In genomic region chr11:77470504-77470903, GRCh38 we compare ENCODE assay signal across 13 cellular contexts. TPM values are rescaled to one million over a fixed set of nuclear protein-coding genes. Genes with fewer than 3 reads are reported as not detected.
DNase-seq lines count a peak whose midpoint lies in the region; ATAC-seq, FAIRE-seq and TF ChIP-seq lines count a peak whose summit lies in the region.
"Had no signal": no experiment of that assay in that cellular context is flagged by ENCODE, and none has a peak within 500 bp of the region (broad histone marks: within the 10 kb centered on the region; RNA-seq: fewer than 3 reads in every experiment).

No MANE protein-coding gene starts in this region.

- H3K9me3 ChIP-seq in GM12878 (replicated peaks; ENCODE audit: control insufficient read depth, insufficient read depth, low read length), result no peaks in the 10 kb centered on the region
- H3K9me3 ChIP-seq: ascending aorta, upper lobe of left lung had no signal

- no peak for DNase-seq in activated naive CD8-positive, alpha-beta T cell treated with anti-CD3 and anti-CD28 coated beads, Interleukin-2, amount 10 ng/mL, durations not matched to agents 7 days and 5 days
- no peak for DNase-seq in activated naive CD8-positive, alpha-beta T cell treated with anti-CD3 and anti-CD28 coated beads for 36 hours
- DNase-seq in GM12878 (ENCODE audit: low read depth, low spot score) (no peak), type B pancreatic cell (ENCODE audit: extremely low spot score, unreplicated experiment) (no peak), putamen (ENCODE audit: low spot score) (no peak), NCI-H345 treated with DMSO at 0.1 percent for 48 hours (lab: John Stamatoyannopoulos, UW; ENCODE audit: unreplicated experiment) (no peak), LoVo (ENCODE audit: low spot score) (no peak)
- DNase-seq: NCI-H226, posterior cingulate gyrus, upper lobe of left lung had no signal

- peaks cover 32% of the 10 kb centered on the region for H3K4me1 Mint-ChIP-seq in activated naive CD8-positive, alpha-beta T cell treated with anti-CD3 and anti-CD28 coated beads, Interleukin-2, amount 10 ng/mL, durations not matched to agents 7 days and 5 days
- H3K4me1 Mint-ChIP-seq in activated naive CD8-positive, alpha-beta T cell treated with anti-CD3 and anti-CD28 coated beads for 36 hours, result peaks cover 13% of the 10 kb centered on the region
- H3K4me1 Mint-ChIP-seq in type B pancreatic cell (ENCODE audit: unreplicated experiment), result peaks cover 28% of the 10 kb centered on the region

- no peaks in the 10 kb centered on the region for H3K27me3 ChIP-seq in GM12878 (replicated peaks in 1 of 2; ENCODE audit: control insufficient read depth in 2 of 2, insufficient read depth in 2 of 2, low read length in 1 of 2)
- H3K27me3 ChIP-seq: ascending aorta had no signal

- peaks cover 16% of the 10 kb centered on the region for H3K27me3 Mint-ChIP-seq in activated naive CD8-positive, alpha-beta T cell treated with anti-CD3 and anti-CD28 coated beads, Interleukin-2, amount 10 ng/mL, durations not matched to agents 7 days and 5 days
- peaks cover 8% of the 10 kb centered on the region for H3K27me3 Mint-ChIP-seq in activated naive CD8-positive, alpha-beta T cell treated with anti-CD3 and anti-CD28 coated beads for 36 hours
- H3K27me3 Mint-ChIP-seq in type B pancreatic cell, result peaks cover 3% of the 10 kb centered on the region

- peak overlapping the region; percentile 57 for H3K9ac ChIP-seq in GM12878 (ENCODE audit: control insufficient read depth, insufficient read depth, low read length)

- WGBS in GM12878 (ENCODE audit: insufficient coverage, insufficient replicate concordance, low lambda C conversion rate, missing lambda C conversion rate), result 7% methylated on average over 2 of the region's 2 CpGs

- no peaks in the 10 kb centered on the region for H3K36me3 ChIP-seq in GM12878 (ENCODE audit: control insufficient read depth in 2 of 2, insufficient read depth in 2 of 2, low read length in 1 of 2)
- H3K36me3 ChIP-seq: ascending aorta, upper lobe of left lung had no signal

- H4K20me1 ChIP-seq in GM12878 (ENCODE audit: control insufficient read depth, insufficient read depth), result no peaks in the 10 kb centered on the region

- BruUV-seq in GM12878 (replicated peaks; lab: Mats Ljungman, UMichigan), result no TSS peak

- intact Hi-C loops in GM12878 (cut with micrococcal nuclease; ENCODE audit: unreplicated experiment), result loop anchor here (2.0 to 10.0 kb wide), 3 partner anchors 28 to 144 kb away; no protein-coding TSS in a partner anchor

- TF ChIP-seq RAD21 in GM12878 (IDR thresholded peaks at IDR 0.05; ENCODE audit: insufficient read depth, low read depth, low read length), result no peak

- H3K9me3 Mint-ChIP-seq in activated naive CD8-positive, alpha-beta T cell treated with anti-CD3 and anti-CD28 coated beads, Interleukin-2, amount 10 ng/mL, durations not matched to agents 7 days and 5 days, result no peaks in the 10 kb centered on the region
- H3K9me3 Mint-ChIP-seq in activated naive CD8-positive, alpha-beta T cell treated with anti-CD3 and anti-CD28 coated beads for 36 hours, result no peaks in the 10 kb centered on the region
- H3K9me3 Mint-ChIP-seq in type B pancreatic cell, result no peaks in the 10 kb centered on the region

- in situ Hi-C loops in GM12878 (cut with MboI), result no loop called here

- peaks cover 18% of the 10 kb centered on the region for H3K4me1 ChIP-seq in GM12878 (ENCODE audit: control insufficient read depth, insufficient read depth, low read length)

- SMC1A ChIA-PET in GM12878 (lab: Charles Lee; ENCODE audit: uncharacterized antibody, unreplicated experiment), result interaction anchor here (0.8 to 8.6 kb wide), 26 partner anchors 9 to 379 kb away, joined by 3 to 289 read pairs (median 10); no protein-coding TSS in a partner anchor

- CTCF ChIA-PET in GM12878 (lab: Yijun Ruan, JAX), result interaction anchor here (0.6 to 3.2 kb wide), 20 partner anchors 9 to 524 kb away, joined by 3 to 119 read pairs (median 12); partner anchors contain the start of gene INTS4

- POLR2A ChIA-PET in activated naive CD8-positive, alpha-beta T cell treated with anti-CD3 and anti-CD28 coated beads, Interleukin-2, amount 10 ng/mL, durations not matched to agents 7 days and 5 days (lab: Charles Lee), result interaction anchor here (0.8 to 3.2 kb wide), 2 partner anchors 17 to 59 kb away, joined by 3 to 14 read pairs; no protein-coding TSS in a partner anchor
- POLR2A ChIA-PET in GM12878 (lab: Charles Lee), result interaction anchor here (0.6 to 7.3 kb wide), 15 partner anchors 10 to 164 kb away, joined by 3 to 100 read pairs (median 5); no protein-coding TSS in a partner anchor

- peak overlapping the region; percentile 37 for H3K4me3 Mint-ChIP-seq in activated naive CD8-positive, alpha-beta T cell treated with anti-CD3 and anti-CD28 coated beads, Interleukin-2, amount 10 ng/mL, durations not matched to agents 7 days and 5 days
- H3K4me3 Mint-ChIP-seq in activated naive CD8-positive, alpha-beta T cell treated with anti-CD3 and anti-CD28 coated beads for 36 hours, result no peak overlapping the region
- H3K4me3 Mint-ChIP-seq in type B pancreatic cell, result peak overlapping the region; percentile 91

- TF ChIP-seq CTCF in GM12878 (IDR thresholded peaks at IDR 0.05 in 2 of 3, conservative IDR thresholded peaks at IDR 0.05 in 1 of 3; ENCODE audit: control insufficient read depth in 2 of 3, extremely low read depth in 1 of 3, insufficient read depth in 1 of 3, low read depth in 3 of 3, low read length in 3 of 3) (no peak), type B pancreatic cell (conservative IDR thresholded peaks at IDR 0.05) (no peak)

- ATAC-seq in activated naive CD8-positive, alpha-beta T cell treated with anti-CD3 and anti-CD28 coated beads, Interleukin-2, amount 10 ng/mL, durations not matched to agents 7 days and 5 days (ENCODE audit: low read depth), result no peak
- ATAC-seq in HG03108 (IDR thresholded peaks at IDR 0.05; ENCODE audit: unreplicated experiment) (peak; percentile 30), GM12878 (peak; percentile 36)

- H3K79me2 ChIP-seq in GM12878 (ENCODE audit: control insufficient read depth, insufficient read depth, low read length), result peaks cover 71% of the 10 kb centered on the region

- H3K27ac Mint-ChIP-seq in activated naive CD8-positive, alpha-beta T cell treated with anti-CD3 and anti-CD28 coated beads, Interleukin-2, amount 10 ng/mL, durations not matched to agents 7 days and 5 days, result peak overlapping the region; percentile 26
- no peak overlapping the region for H3K27ac Mint-ChIP-seq in activated naive CD8-positive, alpha-beta T cell treated with anti-CD3 and anti-CD28 coated beads for 36 hours
- peak overlapping the region; percentile 92 for H3K27ac Mint-ChIP-seq in type B pancreatic cell

- no peak for TF ChIP-seq EP300 in GM12878 (IDR thresholded peaks at IDR 0.05; ENCODE audit: borderline replicate concordance in 1 of 2, control insufficient read depth in 1 of 2, low read depth in 2 of 2, low read length in 2 of 2)

- RAD21 ChIA-PET in GM12878 (lab: Charles Lee; ENCODE audit: unreplicated experiment), result interaction anchor here (0.6 to 7.2 kb wide), 22 partner anchors 9 to 1236 kb away, joined by 3 to 162 read pairs (median 4); no protein-coding TSS in a partner anchor

- peak overlapping the region; percentile 90 for H3K4me2 ChIP-seq in GM12878 (ENCODE audit: control insufficient read depth, insufficient read depth)

- H2AFZ ChIP-seq in GM12878 (ENCODE audit: control insufficient read depth, low read depth, low read length), result peak overlapping the region; percentile 69

- peak overlapping the region; percentile 82 for H3K27ac ChIP-seq in GM12878 (ENCODE audit: control insufficient read depth, insufficient read depth)
- H3K27ac ChIP-seq: ascending aorta had no signal

- H3K36me3 Mint-ChIP-seq in activated naive CD8-positive, alpha-beta T cell treated with anti-CD3 and anti-CD28 coated beads, Interleukin-2, amount 10 ng/mL, durations not matched to agents 7 days and 5 days, result peaks cover 7% of the 10 kb centered on the region
- H3K36me3 Mint-ChIP-seq in activated naive CD8-positive, alpha-beta T cell treated with anti-CD3 and anti-CD28 coated beads for 36 hours, result no peaks in the 10 kb centered on the region
- H3K36me3 Mint-ChIP-seq in type B pancreatic cell, result no peaks in the 10 kb centered on the region

- TF ChIP-seq POLR2A in GM12878 (IDR thresholded peaks at IDR 0.05; ENCODE audit: low read depth, low read length), result no peak

- H3K4me3 ChIP-seq in GM12878, result peak overlapping the region; percentile 92
- H3K4me3 ChIP-seq: ascending aorta, upper lobe of left lung had no signal

- peak; percentile 62 for FAIRE-seq in GM12878 (lab: Jason Lieb, UNC)
- FAIRE-seq: G401.6 had no signal

TF ChIP-seq in GM12878, 131 proteins besides CTCF, POLR2A, EP300 and RAD21 (continues in another document):
- TF ChIP-seq SREBF2 (IDR thresholded peaks at IDR 0.05; ENCODE audit: low read length), result no peak
- peak; percentile 54; the same call in 1 of the 2 replicates for TF ChIP-seq CBFB (IDR thresholded peaks at IDR 0.05; ENCODE audit: low read depth)
- no peak for TF ChIP-seq ZZZ3 (IDR thresholded peaks at IDR 0.05; ENCODE audit: control insufficient read depth, insufficient read length, low read depth)
- no peak for TF ChIP-seq TCF3 (IDR thresholded peaks at IDR 0.05; ENCODE audit: borderline replicate concordance, insufficient read depth, low read depth, low read length)
- TF ChIP-seq HDGF (IDR thresholded peaks at IDR 0.05), result no peak
- TF ChIP-seq IKZF1 (conservative IDR thresholded peaks at IDR 0.05), result peak; percentile 38; the same call in 1 of the 2 replicates

RNA-seq across cellular contexts. Expression of gene PAK1, which starts 3.4 kb away (rescaled TPM):
- 10 to 100 TPM; 77.2 to 83.6 TPM for total RNA-seq in activated naive CD8-positive, alpha-beta T cell treated with anti-CD3 and anti-CD28 coated beads, Interleukin-2, amount 10 ng/mL, durations not matched to agents 7 days and 5 days
- total RNA-seq in activated naive CD8-positive, alpha-beta T cell treated with anti-CD3 and anti-CD28 coated beads for 36 hours, result 10 to 100 TPM; 40.1 to 43.0 TPM
- 246 and 249 TPM in 2 replicates for total RNA-seq in GM12878 (2013; cell fraction: nucleolus; rRNA removed)
- total RNA-seq in GM12878 (2014; rRNA removed), result 108 and 131 TPM in 2 replicates
- 108 and 112 TPM in 2 replicates for total RNA-seq in GM12878 (2014; rRNA removed; fragmentation: Illumina TruSeq; extraction: Trizol)
- total RNA-seq in GM12878 (2021), result 119 and 121 TPM in 2 replicates
- 52.9 TPM for polyA plus RNA-seq in GM12878 (2011; ENCODE audit: low read depth)
- polyA plus RNA-seq in GM12878 (2011; rRNA removed), result 321 and 332 TPM in 2 replicates
- polyA plus RNA-seq in GM12878 (2011; cell fraction: cytosol; rRNA removed), result 214 and 249 TPM in 2 replicates
- 423 and 453 TPM in 2 replicates for polyA plus RNA-seq in GM12878 (2011; cell fraction: nucleus; rRNA removed)
- polyA plus RNA-seq in GM12878 (2012), result 85.0 and 96.2 TPM in 2 replicates
- polyA plus RNA-seq in GM12878 (2014; fragmentation: Illumina TruSeq; extraction: Trizol), result 162 and 181 TPM in 2 replicates
- polyA plus RNA-seq in GM12878 (2014; fragmentation: Nextera tagmentation; extraction: Ambion mirVana), result 10 to 100 TPM; 43.8 to 49.4 TPM
- 112 and 113 TPM in 2 replicates for polyA plus RNA-seq in GM12878 (2014; rRNA removed)
- polyA plus RNA-seq in GM12878 (2016; fragmentation: Nextera tagmentation; extraction: Ambion mirVana), result 100 to 1,000 TPM in 1 of 2 experiments, 10 to 100 TPM in 1; 99.1 to 114 TPM
- polyA minus RNA-seq in GM12878 (2011; rRNA and poly(A)+ RNA removed), result 305 and 451 TPM in 2 replicates
- 66.0 and 75.9 TPM in 2 replicates for polyA minus RNA-seq in GM12878 (2011; cell fraction: cytosol; rRNA and poly(A)+ RNA removed)
- 140 and 186 TPM in 2 replicates for polyA minus RNA-seq in GM12878 (2011; cell fraction: nucleus; rRNA and poly(A)+ RNA removed)
- 70.3 and 73.9 TPM in 2 replicates for total RNA-seq in type B pancreatic cell (ENCODE audit: low replicate concordance)
